Comparison of ENCODE assay signal across 10 cellular contexts in the genomic region with DNA sequence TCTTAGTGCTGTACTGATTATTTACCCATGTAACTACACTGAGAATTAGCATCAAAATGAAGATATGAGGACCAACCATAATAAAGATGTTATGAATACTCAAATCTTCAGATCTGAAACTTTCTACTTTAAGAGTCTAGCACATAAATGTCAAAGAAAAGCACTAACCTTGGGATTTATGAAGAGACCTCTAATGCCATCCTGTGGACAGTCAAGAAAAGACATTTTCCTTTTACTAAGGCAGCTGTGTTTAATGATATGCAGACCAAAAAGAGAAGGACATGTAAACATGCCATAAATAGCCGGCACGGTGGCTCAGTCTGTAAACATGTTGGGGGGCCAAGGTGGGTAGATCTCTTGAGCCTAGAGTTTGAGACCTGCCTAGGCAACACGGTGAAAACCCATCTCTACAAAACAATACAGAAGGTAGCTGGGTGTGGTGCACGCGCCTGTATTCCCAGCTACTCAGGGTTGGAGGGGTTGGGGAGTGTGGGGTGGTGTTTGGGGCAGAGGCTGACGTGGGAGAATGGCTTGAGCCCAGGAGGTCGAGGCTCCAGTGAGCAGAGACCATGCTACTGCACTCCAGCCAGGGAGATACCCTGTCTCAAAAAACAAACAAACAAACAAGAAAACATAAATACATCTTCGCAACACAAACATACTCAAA.
DNase-seq lines count a peak whose midpoint lies in the region; ATAC-seq lines count a peak whose summit lies in the region.
"Had no signal": no experiment of that assay in that cellular context is flagged by ENCODE, and none has a peak within 500 bp of the region (broad histone marks: within the 10 kb centered on the region; RNA-seq: fewer than 3 reads in every experiment).

No MANE protein-coding gene starts in this region.

- no peak overlapping the region for H3K9ac ChIP-seq in adipocyte (ENCODE audit: low read length)

- no peak overlapping the region for H3K4me3 ChIP-seq in adipocyte (ENCODE audit: low read length)
- H3K4me3 ChIP-seq: SJCRH30 had no signal

- no peaks in the 10 kb centered on the region for H3K27me3 ChIP-seq in adipocyte (replicated peaks; ENCODE audit: control insufficient read depth, insufficient read depth, low read length)
- H3K27me3 ChIP-seq: SJCRH30 had no signal

- intact Hi-C loops in head of caudate nucleus (cut with DNase I): no loop called here

- H3K4me1 ChIP-seq in adipocyte (ENCODE audit: control insufficient read depth, insufficient read depth, low read length): no peaks in the 10 kb centered on the region
- H3K4me1 ChIP-seq: SJCRH30 had no signal

- no peaks in the 10 kb centered on the region for H3K9me3 ChIP-seq in adipocyte (ENCODE audit: control insufficient read depth, low read length)
- H3K9me3 ChIP-seq: SJCRH30 had no signal

- no peak for ATAC-seq in GM21529 (IDR thresholded peaks at IDR 0.05; ENCODE audit: unreplicated experiment)
- ATAC-seq in GM19328 (IDR thresholded peaks at IDR 0.05; ENCODE audit: unreplicated experiment): no peak
- no peak for ATAC-seq in GM21619 (IDR thresholded peaks at IDR 0.05; ENCODE audit: unreplicated experiment)

- H3K36me3 ChIP-seq in adipocyte (ENCODE audit: control insufficient read depth, insufficient read depth, low read length, severe bottlenecking): no peaks in the 10 kb centered on the region
- H3K36me3 ChIP-seq: SJCRH30 had no signal

- DNase-seq in DMS53 treated with DMSO at 0.1 percent for 48 hours (lab: John Stamatoyannopoulos, UW; ENCODE audit: unreplicated experiment): peak; percentile 1
- peak; percentile 8 for DNase-seq in NCI-H1436 treated with DMSO at 0.1 percent for 48 hours (lab: John Stamatoyannopoulos, UW)
- DNase-seq in adipocyte (ENCODE audit: low read depth): peak; percentile 75
- DNase-seq in medulla oblongata (ENCODE audit: extremely low spot score): peak; percentile 9
- DNase-seq in head of caudate nucleus: no peak
- DNase-seq: activated T-cell treated with anti-CD3 and anti-CD28 coated beads, Interleukin-2, amount 50 U/mL, for 1 hour had no signal

Comparison
In these comparisons a context has a peak if more than half of its experiments do, and no peak if none do; other contexts are left out.
1. DNase-seq: peak in DMS53 treated with DMSO at 0.1 percent for 48 hours (single experiment), NCI-H1436 treated with DMSO at 0.1 percent for 48 hours (single experiment), adipocyte (single experiment) and medulla oblongata (single experiment); none in head of caudate nucleus (0 of 42).